In genomic region chr16:740764-741505, GRCh38 we compare ENCODE assay signal across 8 cellular contexts. TPM values are rescaled to one million over a fixed set of nuclear protein-coding genes. Genes with fewer than 3 reads are reported as not detected.
A peak's percentile ranks its signal among the peaks of the same experiment; 100 is the strongest.
DNase-seq lines count a peak whose midpoint lies in the region; ATAC-seq and TF ChIP-seq lines count a peak whose summit lies in the region.

Gene CIAO3, minus strand, starts transcription at chr16:740997. Its CDS starts 12 bp downstream, at chr16:740985.

- H3K4me1 ChIP-seq in breast epithelium (peaks cover 0 to 7% of the 10 kb centered on the region in 2 donors), spleen (peaks cover 14 to 50% (median 24%) of the 10 kb centered on the region in 6 donors)

- intact Hi-C loops in breast epithelium (cut with DNase I; ENCODE audit: low total_unique reads): no loop called here
- intact Hi-C loops in spleen (cut with DNase I; ENCODE audit: low total_unique reads): no loop called here

- peak; percentile 67 for DNase-seq in SIG-M5 treated with dmso at 0.1 percent for 504 hours (lab: John Stamatoyannopoulos, UW; ENCODE audit: unreplicated experiment)
- no peak for DNase-seq in SIG-M5 (lab: John Stamatoyannopoulos, UW)
- DNase-seq in NCI-H2196 (lab: John Stamatoyannopoulos, UW; ENCODE audit: unreplicated experiment): peak; percentile 96
- DNase-seq in WERI-Rb-1: peak; percentile 89
- DNase-seq in breast epithelium (ENCODE audit: low spot score in 2 of 2): peak; percentile 81 to 92
- DNase-seq in immature natural killer cell: peak; percentile 90 to 92 (median 91)
- DNase-seq in spleen: peak; percentile 97

- H3K27ac ChIP-seq in WERI-Rb-1 (peak within 1 kb of the TSS; percentile 69), breast epithelium (peak within 1 kb of the TSS; percentile 84 to 85), spleen (peak within 1 kb of the TSS in 7 of 8 donors; percentile 67 to 89 (median 78))

- peaks cover 8 to 15% of the 10 kb centered on the region in 2 donors for H3K4me1 Mint-ChIP-seq in immature natural killer cell

- peaks cover 0 to 4% (median 1%) of the 10 kb centered on the region in 3 donors for H3K27me3 Mint-ChIP-seq in immature natural killer cell (ENCODE audit: low read depth in 3 of 3)

- peak; percentile 92 for TF ChIP-seq CTCF in WERI-Rb-1 (IDR thresholded peaks at IDR 0.05; ENCODE audit: low read depth, low read length)
- TF ChIP-seq CTCF in breast epithelium (IDR thresholded peaks at IDR 0.05): peak; percentile 87 to 98 (median 94)
- TF ChIP-seq CTCF in spleen (IDR thresholded peaks at IDR 0.05 in 8 of 11, conservative IDR thresholded peaks at IDR 0.05 in 3 of 11): peak; percentile 92 to 99 (median 98)

- peak; percentile 42 for TF ChIP-seq POLR2A in breast epithelium (IDR thresholded peaks at IDR 0.05)
- TF ChIP-seq POLR2A in spleen (IDR thresholded peaks at IDR 0.05): peak in 1 of 3 donors; percentile 60

- 0 to 1% (median 1%) methylated on average over 8 to 79 of the region's 79 CpGs for WGBS in spleen, 5 donors

- H3K27ac Mint-ChIP-seq in immature natural killer cell: peak within 1 kb of the TSS in 3 of 6 donors; percentile 32 to 58 (median 57)

- H3K27me3 ChIP-seq in WERI-Rb-1 (ENCODE audit: insufficient read depth, low read depth, severe bottlenecking) (no peaks in the 10 kb centered on the region), breast epithelium (no peaks in the 10 kb centered on the region), spleen (replicated peaks in 1 of 7) (peaks cover 0 to 24% (median 0%) of the 10 kb centered on the region in 7 donors)

- ATAC-seq in HG03045 (IDR thresholded peaks at IDR 0.05; ENCODE audit: unreplicated experiment): peak; percentile 68

- H3K4me3 ChIP-seq in WERI-Rb-1 (ENCODE audit: low read depth, low read length) (peak within 1 kb of the TSS; percentile 95), breast epithelium (peak within 1 kb of the TSS; percentile 66 to 92 (median 83)), spleen (peak within 1 kb of the TSS; percentile 81 to 97 (median 91))

- H3K9me3 ChIP-seq in WERI-Rb-1 (ENCODE audit: severe bottlenecking): no peaks in the 10 kb centered on the region
- H3K9me3 ChIP-seq in breast epithelium: no peaks in the 10 kb centered on the region
- H3K9me3 ChIP-seq in spleen: no peaks in the 10 kb centered on the region

- H3K4me3 Mint-ChIP-seq in immature natural killer cell: peak within 1 kb of the TSS; percentile 69 to 82 (median 76)

- peaks cover 0 to 4% (median 0%) of the 10 kb centered on the region in 3 donors for H3K36me3 Mint-ChIP-seq in immature natural killer cell

- peaks cover 20% of the 10 kb centered on the region for H3K36me3 ChIP-seq in WERI-Rb-1
- no peaks in the 10 kb centered on the region for H3K36me3 ChIP-seq in breast epithelium
- H3K36me3 ChIP-seq in spleen: peaks cover 0 to 37% (median 22%) of the 10 kb centered on the region in 6 donors

- H3K9me3 Mint-ChIP-seq in immature natural killer cell: no peaks in the 10 kb centered on the region

RNA-seq across cellular contexts. Expression of gene CIAO3, which starts in this region (rescaled TPM):
- 10 to 100 TPM; 23.0 to 43.2 (median 41.6) TPM for total RNA-seq in breast epithelium
- 10 to 100 TPM in 2 of 3 donors, 1 to 10 TPM in 1; 4.6 to 25.5 (median 17.5) TPM for polyA plus RNA-seq in immature natural killer cell
- total RNA-seq in spleen: 10 to 100 TPM; 24.9 to 60.2 (median 39.5) TPM
- 10 to 100 TPM; 34.1 to 80.4 (median 37.7) TPM for polyA plus RNA-seq in spleen
